In the genomic region with DNA sequence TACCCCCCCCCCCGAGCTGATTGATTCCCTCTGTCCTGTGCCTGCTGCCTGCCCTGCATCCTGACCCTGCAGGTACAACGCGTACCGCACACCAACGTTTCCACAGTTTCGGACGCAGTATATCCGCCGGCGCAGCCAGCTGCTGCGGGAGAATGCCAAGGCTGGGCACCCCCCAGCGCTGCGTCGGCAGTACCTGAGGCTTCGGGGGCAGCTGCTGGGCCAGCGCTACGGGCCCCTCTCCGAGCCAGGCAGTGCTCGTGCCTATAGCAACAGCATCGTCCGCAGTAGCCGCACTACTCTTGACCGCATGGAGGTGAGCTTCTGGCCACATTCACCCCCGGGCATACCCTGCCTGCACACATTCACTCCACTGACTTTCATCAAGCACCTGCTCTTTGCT, we compare ENCODE assay signal across 1 cellular context.
TF ChIP-seq lines count a peak whose summit lies in the region.

No MANE protein-coding gene starts in this region.

TF ChIP-seq in HepG2, 621 proteins besides CTCF, POLR2A, EP300 and RAD21:
- TF ChIP-seq MYC (CRISPR knock-in tag; IDR thresholded peaks at IDR 0.05; ENCODE audit: borderline replicate concordance) (no peak), KDM6A (CRISPR knock-in tag; IDR thresholded peaks at IDR 0.05; ENCODE audit: low read depth) (no peak), NFE2L1 (CRISPR knock-in tag; IDR thresholded peaks at IDR 0.05; ENCODE audit: borderline replicate concordance) (no peak), ZNF441 (CRISPR knock-in tag; IDR thresholded peaks at IDR 0.05; ENCODE audit: borderline replicate concordance) (no peak), ZNF788 (CRISPR knock-in tag; IDR thresholded peaks at IDR 0.05; ENCODE audit: borderline replicate concordance) (no peak), SNAI1 (CRISPR knock-in tag; IDR thresholded peaks at IDR 0.05; ENCODE audit: borderline replicate concordance) (no peak), ZSCAN9 (CRISPR knock-in tag; IDR thresholded peaks at IDR 0.05; ENCODE audit: borderline replicate concordance) (no peak), FOXP1 (IDR thresholded peaks at IDR 0.05) (no peak), FOXP1 (CRISPR knock-in tag; IDR thresholded peaks at IDR 0.05) (no peak), NFATC3 (CRISPR knock-in tag; IDR thresholded peaks at IDR 0.05) (no peak)
- TF ChIP-seq, protein P1, sequence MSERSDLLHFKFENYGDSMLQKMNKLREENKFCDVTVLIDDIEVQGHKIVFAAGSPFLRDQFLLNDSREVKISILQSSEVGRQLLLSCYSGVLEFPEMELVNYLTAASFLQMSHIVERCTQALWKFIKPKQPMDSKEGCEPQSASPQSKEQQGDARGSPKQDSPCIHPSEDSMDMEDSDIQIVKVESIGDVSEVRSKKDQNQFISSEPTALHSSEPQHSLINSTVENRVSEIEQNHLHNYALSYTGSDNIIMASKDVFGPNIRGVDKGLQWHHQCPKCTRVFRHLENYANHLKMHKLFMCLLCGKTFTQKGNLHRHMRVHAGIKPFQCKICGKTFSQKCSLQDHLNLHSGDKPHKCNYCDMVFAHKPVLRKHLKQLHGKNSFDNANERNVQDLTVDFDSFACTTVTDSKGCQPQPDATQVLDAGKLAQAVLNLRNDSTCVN (CRISPR knock-in tag; IDR thresholded peaks at IDR 0.05; ENCODE audit: borderline replicate concordance) = no peak
- TF ChIP-seq, protein P2, sequence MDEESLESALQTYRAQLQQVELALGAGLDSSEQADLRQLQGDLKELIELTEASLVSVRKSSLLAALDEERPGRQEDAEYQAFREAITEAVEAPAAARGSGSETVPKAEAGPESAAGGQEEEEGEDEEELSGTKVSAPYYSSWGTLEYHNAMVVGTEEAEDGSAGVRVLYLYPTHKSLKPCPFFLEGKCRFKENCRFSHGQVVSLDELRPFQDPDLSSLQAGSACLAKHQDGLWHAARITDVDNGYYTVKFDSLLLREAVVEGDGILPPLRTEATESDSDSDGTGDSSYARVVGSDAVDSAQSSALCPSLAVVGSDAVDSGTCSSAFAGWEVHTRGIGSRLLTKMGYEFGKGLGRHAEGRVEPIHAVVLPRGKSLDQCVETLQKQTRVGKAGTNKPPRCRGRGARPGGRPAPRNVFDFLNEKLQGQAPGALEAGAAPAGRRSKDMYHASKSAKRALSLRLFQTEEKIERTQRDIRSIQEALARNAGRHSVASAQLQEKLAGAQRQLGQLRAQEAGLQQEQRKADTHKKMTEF (CRISPR knock-in tag; IDR thresholded peaks at IDR 0.05) = no peak
- TF ChIP-seq, protein P3, sequence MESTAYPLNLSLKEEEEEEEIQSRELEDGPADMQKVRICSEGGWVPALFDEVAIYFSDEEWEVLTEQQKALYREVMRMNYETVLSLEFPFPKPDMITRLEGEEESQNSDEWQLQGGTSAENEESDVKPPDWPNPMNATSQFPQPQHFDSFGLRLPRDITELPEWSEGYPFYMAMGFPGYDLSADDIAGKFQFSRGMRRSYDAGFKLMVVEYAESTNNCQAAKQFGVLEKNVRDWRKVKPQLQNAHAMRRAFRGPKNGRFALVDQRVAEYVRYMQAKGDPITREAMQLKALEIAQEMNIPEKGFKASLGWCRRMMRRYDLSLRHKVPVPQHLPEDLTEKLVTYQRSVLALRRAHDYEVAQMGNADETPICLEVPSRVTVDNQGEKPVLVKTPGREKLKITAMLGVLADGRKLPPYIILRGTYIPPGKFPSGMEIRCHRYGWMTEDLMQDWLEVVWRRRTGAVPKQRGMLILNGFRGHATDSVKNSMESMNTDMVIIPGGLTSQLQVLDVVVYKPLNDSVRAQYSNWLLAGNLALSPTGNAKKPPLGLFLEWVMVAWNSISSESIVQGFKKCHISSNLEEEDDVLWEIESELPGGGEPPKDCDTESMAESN (CRISPR knock-in tag; conservative IDR thresholded peaks at IDR 0.05) = no peak
- TF ChIP-seq, protein P4, sequence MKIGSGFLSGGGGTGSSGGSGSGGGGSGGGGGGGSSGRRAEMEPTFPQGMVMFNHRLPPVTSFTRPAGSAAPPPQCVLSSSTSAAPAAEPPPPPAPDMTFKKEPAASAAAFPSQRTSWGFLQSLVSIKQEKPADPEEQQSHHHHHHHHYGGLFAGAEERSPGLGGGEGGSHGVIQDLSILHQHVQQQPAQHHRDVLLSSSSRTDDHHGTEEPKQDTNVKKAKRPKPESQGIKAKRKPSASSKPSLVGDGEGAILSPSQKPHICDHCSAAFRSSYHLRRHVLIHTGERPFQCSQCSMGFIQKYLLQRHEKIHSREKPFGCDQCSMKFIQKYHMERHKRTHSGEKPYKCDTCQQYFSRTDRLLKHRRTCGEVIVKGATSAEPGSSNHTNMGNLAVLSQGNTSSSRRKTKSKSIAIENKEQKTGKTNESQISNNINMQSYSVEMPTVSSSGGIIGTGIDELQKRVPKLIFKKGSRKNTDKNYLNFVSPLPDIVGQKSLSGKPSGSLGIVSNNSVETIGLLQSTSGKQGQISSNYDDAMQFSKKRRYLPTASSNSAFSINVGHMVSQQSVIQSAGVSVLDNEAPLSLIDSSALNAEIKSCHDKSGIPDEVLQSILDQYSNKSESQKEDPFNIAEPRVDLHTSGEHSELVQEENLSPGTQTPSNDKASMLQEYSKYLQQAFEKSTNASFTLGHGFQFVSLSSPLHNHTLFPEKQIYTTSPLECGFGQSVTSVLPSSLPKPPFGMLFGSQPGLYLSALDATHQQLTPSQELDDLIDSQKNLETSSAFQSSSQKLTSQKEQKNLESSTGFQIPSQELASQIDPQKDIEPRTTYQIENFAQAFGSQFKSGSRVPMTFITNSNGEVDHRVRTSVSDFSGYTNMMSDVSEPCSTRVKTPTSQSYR (CRISPR knock-in tag; IDR thresholded peaks at IDR 0.05; ENCODE audit: borderline replicate concordance) = no peak
- TF ChIP-seq, protein P5, sequence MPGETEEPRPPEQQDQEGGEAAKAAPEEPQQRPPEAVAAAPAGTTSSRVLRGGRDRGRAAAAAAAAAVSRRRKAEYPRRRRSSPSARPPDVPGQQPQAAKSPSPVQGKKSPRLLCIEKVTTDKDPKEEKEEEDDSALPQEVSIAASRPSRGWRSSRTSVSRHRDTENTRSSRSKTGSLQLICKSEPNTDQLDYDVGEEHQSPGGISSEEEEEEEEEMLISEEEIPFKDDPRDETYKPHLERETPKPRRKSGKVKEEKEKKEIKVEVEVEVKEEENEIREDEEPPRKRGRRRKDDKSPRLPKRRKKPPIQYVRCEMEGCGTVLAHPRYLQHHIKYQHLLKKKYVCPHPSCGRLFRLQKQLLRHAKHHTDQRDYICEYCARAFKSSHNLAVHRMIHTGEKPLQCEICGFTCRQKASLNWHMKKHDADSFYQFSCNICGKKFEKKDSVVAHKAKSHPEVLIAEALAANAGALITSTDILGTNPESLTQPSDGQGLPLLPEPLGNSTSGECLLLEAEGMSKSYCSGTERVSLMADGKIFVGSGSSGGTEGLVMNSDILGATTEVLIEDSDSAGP (CRISPR knock-in tag; IDR thresholded peaks at IDR 0.05; ENCODE audit: borderline replicate concordance) = no peak
